In the genomic region with DNA sequence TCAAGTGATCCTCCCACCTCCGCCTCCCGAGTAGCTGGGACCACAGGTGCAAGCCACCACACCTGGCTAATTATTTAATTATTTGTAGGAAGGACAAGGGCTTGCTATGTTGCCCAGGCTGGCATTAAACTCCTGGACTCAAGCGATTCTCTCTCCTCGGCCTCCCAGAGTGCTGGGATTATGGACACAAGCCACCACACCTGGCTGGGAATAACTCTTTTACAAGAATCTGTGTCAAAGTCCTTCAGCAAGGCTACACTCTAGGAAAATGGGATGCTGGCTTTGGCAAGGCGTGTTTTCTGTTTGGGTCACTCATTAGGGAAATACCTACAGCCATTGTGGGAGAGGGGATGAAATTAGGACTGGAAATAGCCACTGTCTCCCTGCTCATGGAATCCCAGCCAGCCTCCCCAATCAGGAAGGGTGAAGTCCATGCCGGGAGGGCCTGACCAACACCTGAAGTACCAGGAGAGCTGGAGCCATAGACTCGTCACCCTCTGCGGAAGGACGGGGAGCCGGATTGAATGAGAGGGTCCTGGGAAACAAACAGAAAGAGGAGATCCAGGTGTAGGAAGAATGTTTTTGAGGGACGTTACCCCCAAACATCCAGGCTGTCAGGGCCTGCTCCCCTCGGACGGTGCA, we compare ENCODE assay signal across 23 cellular contexts.
"Had no signal": no experiment of that assay in that cellular context is flagged by ENCODE, and none has a peak within 500 bp of the region (broad histone marks: within the 10 kb centered on the region; RNA-seq: fewer than 3 reads in every experiment).

No MANE protein-coding gene starts in this region.

- H3K9me3 ChIP-seq: lower lobe of right lung, ovary, psoas muscle, thoracic aorta, tibial nerve, vagina had no signal

- H3K4me3 Mint-ChIP-seq: immature natural killer cell; naive B cell; stimulated activated naive B cell treated with anti-CD40 and anti-IgM and Interleukin-4, amounts not matched to agents 10 μg/mL and 1 μg/mL and 100 μg/mL, for 72 hours; stimulated activated naive CD8-positive, alpha-beta T cell treated with anti-CD3 and anti-CD28 coated beads, Interleukin-15, Interleukin-2, amounts not matched to agents 100 ng/mL and 50 ng/mL, for 24 hours had no signal

- H3K4me1 ChIP-seq: lower lobe of right lung, psoas muscle, tibial nerve, vagina had no signal

- H3K36me3 Mint-ChIP-seq: immature natural killer cell; naive B cell; stimulated activated naive B cell treated with anti-CD40 and anti-IgM and Interleukin-4, amounts not matched to agents 10 μg/mL and 1 μg/mL and 100 μg/mL, for 72 hours had no signal

- ATAC-seq: left ventricle myocardium superior; lower lobe of right lung; psoas muscle; right cardiac atrium; stimulated activated naive B cell treated with anti-CD40 and anti-IgM and Interleukin-4, amounts not matched to agents 10 μg/mL and 1 μg/mL and 100 μg/mL, for 72 hours had no signal

- H3K36me3 ChIP-seq: lower lobe of right lung, ovary, thoracic aorta, tibial nerve, vagina had no signal

- H3K9me3 Mint-ChIP-seq: immature natural killer cell; naive B cell; stimulated activated naive B cell treated with anti-CD40 and anti-IgM and Interleukin-4, amounts not matched to agents 10 μg/mL and 1 μg/mL and 100 μg/mL, for 72 hours; stimulated activated naive CD8-positive, alpha-beta T cell treated with anti-CD3 and anti-CD28 coated beads, Interleukin-15, Interleukin-2, amounts not matched to agents 100 ng/mL and 50 ng/mL, for 24 hours had no signal

- H3K4me3 ChIP-seq: dorsolateral prefrontal cortex, lower lobe of right lung, ovary, psoas muscle, skin epidermis, thoracic aorta, tibial nerve, vagina had no signal

- DNase-seq: dorsolateral prefrontal cortex; effector CD4-positive, alpha-beta T cell; hypothalamus; immature natural killer cell; islet precursor cell; kidney glomerular epithelial cell; left ventricle myocardium superior; lower lobe of right lung; naive B cell; occipital lobe; ovary; posterior cingulate gyrus; psoas muscle; stimulated activated CD4-positive, alpha-beta T cell treated with anti-CD3 and anti-CD28 coated beads, Interleukin-15, amount 100 ng/mL, for 24 hours; stimulated activated CD4-positive, alpha-beta T cell treated with anti-CD3 and anti-CD28 coated beads, Interleukin-2, amount 100 ng/mL, for 48 hours; stimulated activated naive B cell treated with anti-CD40 and anti-IgM and Interleukin-4, amounts not matched to agents 10 μg/mL and 1 μg/mL and 100 μg/mL, for 72 hours had no signal

- H3K4me1 Mint-ChIP-seq: immature natural killer cell; naive B cell; stimulated activated naive B cell treated with anti-CD40 and anti-IgM and Interleukin-4, amounts not matched to agents 10 μg/mL and 1 μg/mL and 100 μg/mL, for 72 hours had no signal

- H3K27ac ChIP-seq: dorsolateral prefrontal cortex, lower lobe of right lung, ovary, psoas muscle, skin epidermis, thoracic aorta, vagina had no signal

- FAIRE-seq: frontal cortex had no signal

- H3K27me3 ChIP-seq: ovary, vagina had no signal

- H3K27me3 Mint-ChIP-seq: stimulated activated naive B cell treated with anti-CD40 and anti-IgM and Interleukin-4, amounts not matched to agents 10 μg/mL and 1 μg/mL and 100 μg/mL, for 72 hours; stimulated activated naive CD8-positive, alpha-beta T cell treated with anti-CD3 and anti-CD28 coated beads, Interleukin-15, Interleukin-2, amounts not matched to agents 100 ng/mL and 50 ng/mL, for 24 hours had no signal

- H3K27ac Mint-ChIP-seq: immature natural killer cell; naive B cell; stimulated activated naive B cell treated with anti-CD40 and anti-IgM and Interleukin-4, amounts not matched to agents 10 μg/mL and 1 μg/mL and 100 μg/mL, for 72 hours; stimulated activated naive CD8-positive, alpha-beta T cell treated with anti-CD3 and anti-CD28 coated beads, Interleukin-15, Interleukin-2, amounts not matched to agents 100 ng/mL and 50 ng/mL, for 24 hours had no signal
